In genomic region chr2:28366149-28366495, GRCh38 we compare ENCODE assay signal across 12 cellular contexts. TPM values are rescaled to one million over a fixed set of nuclear protein-coding genes. Genes with fewer than 3 reads are reported as not detected.
DNase-seq lines count a peak whose midpoint lies in the region; ATAC-seq and TF ChIP-seq lines count a peak whose summit lies in the region.
"Had no signal": no experiment of that assay in that cellular context is flagged by ENCODE, and none has a peak within 500 bp of the region (broad histone marks: within the 10 kb centered on the region; RNA-seq: fewer than 3 reads in every experiment).

No MANE protein-coding gene starts in this region.

- H3K9ac ChIP-seq in mucosa of stomach (ENCODE audit: low read length) = peak overlapping the region; percentile 55

- ATAC-seq in activated T-cell treated with anti-CD3 and anti-CD28 coated beads, Interleukin-2, amount 50 U/mL, for 72 hours (replicated peaks in 1 of 2) = no peak
- ATAC-seq in activated naive CD8-positive, alpha-beta T cell treated with anti-CD3 and anti-CD28 coated beads, Interleukin-2, amount 50 U/mL, for 24 hours = no peak
- no peak for ATAC-seq in left colon

- in situ Hi-C loops in transverse colon (cut with MboI; ENCODE audit: low pct_ligation_motif_present in 1 of 4, low pct_unique_long_range_greater_than_20kb in 1 of 4, low sequenced_read_pairs in 3 of 4) = no loop called here

- no peak for TF ChIP-seq CTCF in transverse colon (IDR thresholded peaks at IDR 0.05)

- no peak for DNase-seq in activated T-cell treated with anti-CD3 and anti-CD28 coated beads, Interleukin-2, amount 50 U/mL, for 72 hours
- DNase-seq in activated T-cell treated with anti-CD3 and anti-CD28 coated beads for 4 hours (no peak), transverse colon (no peak), NCI-H1048 (lab: John Stamatoyannopoulos, UW) (no peak), left colon (no peak)
- DNase-seq in activated naive CD8-positive, alpha-beta T cell treated with anti-CD3 and anti-CD28 coated beads, Interleukin-2, amount 50 U/mL, for 24 hours = no peak
- DNase-seq in stimulated activated CD4-positive, alpha-beta T cell treated with anti-CD3 and anti-CD28 coated beads, Interleukin-4, amount 100 ng/mL, for 4 hours = no peak
- DNase-seq: NCI-H2081, NCI-H69, pancreas, WERI-Rb-1 had no signal

- H3K36me3 Mint-ChIP-seq in activated T-cell treated with anti-CD3 and anti-CD28 coated beads, Interleukin-2, amount 50 U/mL, for 72 hours (ENCODE audit: insufficient read depth in 2 of 2) = no peaks in the 10 kb centered on the region
- H3K36me3 Mint-ChIP-seq in activated naive CD8-positive, alpha-beta T cell treated with anti-CD3 and anti-CD28 coated beads, Interleukin-2, amount 50 U/mL, for 24 hours (ENCODE audit: low read depth) = no peaks in the 10 kb centered on the region

- no peak for TF ChIP-seq POLR2A in transverse colon (IDR thresholded peaks at IDR 0.05)

- no peaks in the 10 kb centered on the region for H3K27me3 Mint-ChIP-seq in activated T-cell treated with anti-CD3 and anti-CD28 coated beads, Interleukin-2, amount 50 U/mL, for 72 hours (ENCODE audit: low read depth)
- no peaks in the 10 kb centered on the region for H3K27me3 Mint-ChIP-seq in activated naive CD8-positive, alpha-beta T cell treated with anti-CD3 and anti-CD28 coated beads, Interleukin-2, amount 50 U/mL, for 24 hours

- WGBS in transverse colon (ENCODE audit: low coverage in 1 of 2), 2 donors = 87% methylated on average over 10 of the region's 10 CpGs; no CpG with 5 or more reads in 1 of the 2 donors

- H3K4me1 ChIP-seq in mucosa of stomach (ENCODE audit: control insufficient read depth, insufficient read depth, low read length) = peaks cover 87% of the 10 kb centered on the region
- H3K4me1 ChIP-seq in transverse colon = peaks cover 17 to 45% (median 33%) of the 10 kb centered on the region in 4 donors
- H3K4me1 ChIP-seq: pancreas had no signal

- peak overlapping the region; percentile 58 to 84 for H3K4me3 Mint-ChIP-seq in activated T-cell treated with anti-CD3 and anti-CD28 coated beads, Interleukin-2, amount 50 U/mL, for 72 hours
- peak overlapping the region; percentile 57 for H3K4me3 Mint-ChIP-seq in activated naive CD8-positive, alpha-beta T cell treated with anti-CD3 and anti-CD28 coated beads, Interleukin-2, amount 50 U/mL, for 24 hours

- intact Hi-C loops in transverse colon (cut with DNase I; ENCODE audit: low total_unique reads) = no loop called here
- intact Hi-C loops in left colon (cut with DNase I, micrococcal nuclease) = no loop called here

- H3K9me3 Mint-ChIP-seq in activated T-cell treated with anti-CD3 and anti-CD28 coated beads, Interleukin-2, amount 50 U/mL, for 72 hours = no peaks in the 10 kb centered on the region
- H3K9me3 Mint-ChIP-seq in activated naive CD8-positive, alpha-beta T cell treated with anti-CD3 and anti-CD28 coated beads, Interleukin-2, amount 50 U/mL, for 24 hours = peaks cover 2% of the 10 kb centered on the region

- no peaks in the 10 kb centered on the region for H3K9me3 ChIP-seq in mucosa of stomach (ENCODE audit: control insufficient read depth, low read length)
- H3K9me3 ChIP-seq in transverse colon = no peaks in the 10 kb centered on the region
- H3K9me3 ChIP-seq: pancreas had no signal

- TF ChIP-seq EP300 in transverse colon (IDR thresholded peaks at IDR 0.05; ENCODE audit: low read depth) = no peak

- H3K4me1 Mint-ChIP-seq in activated T-cell treated with anti-CD3 and anti-CD28 coated beads, Interleukin-2, amount 50 U/mL, for 72 hours (ENCODE audit: low read depth) = peaks cover 64% of the 10 kb centered on the region
- H3K4me1 Mint-ChIP-seq in activated naive CD8-positive, alpha-beta T cell treated with anti-CD3 and anti-CD28 coated beads, Interleukin-2, amount 50 U/mL, for 24 hours = peaks cover 62% of the 10 kb centered on the region

- H3K27ac ChIP-seq in transverse colon = peak overlapping the region; percentile 77 to 83 (median 82)
- H3K27ac ChIP-seq: pancreas, WERI-Rb-1 had no signal

- H3K4me3 ChIP-seq in mucosa of stomach (ENCODE audit: low read length) = no peak overlapping the region
- H3K4me3 ChIP-seq in transverse colon = no peak overlapping the region
- H3K4me3 ChIP-seq: pancreas had no signal

- H3K27ac Mint-ChIP-seq in activated T-cell treated with anti-CD3 and anti-CD28 coated beads, Interleukin-2, amount 50 U/mL, for 72 hours = no peak overlapping the region
- H3K27ac Mint-ChIP-seq in activated naive CD8-positive, alpha-beta T cell treated with anti-CD3 and anti-CD28 coated beads, Interleukin-2, amount 50 U/mL, for 24 hours = peak overlapping the region; percentile 91

- H3K36me3 ChIP-seq in mucosa of stomach (ENCODE audit: control insufficient read depth, insufficient read depth, low read length) (no peaks in the 10 kb centered on the region), transverse colon (no peaks in the 10 kb centered on the region)
- H3K36me3 ChIP-seq: pancreas, WERI-Rb-1 had no signal

- no peaks in the 10 kb centered on the region for H3K27me3 ChIP-seq in mucosa of stomach (ENCODE audit: control insufficient read depth, insufficient read depth, low read length)
- H3K27me3 ChIP-seq in transverse colon = no peaks in the 10 kb centered on the region
- H3K27me3 ChIP-seq: pancreas had no signal

RNA-seq across cellular contexts. Expression of gene FOSL2, which starts 26.5 kb away (rescaled TPM):
- total RNA-seq in activated T-cell treated with anti-CD3 and anti-CD28 coated beads, Interleukin-2, amount 50 U/mL, for 72 hours = 100 to 1,000 TPM; 176 to 248 TPM
- total RNA-seq in transverse colon (100 to 1,000 TPM; 135 to 358 (median 233) TPM), left colon (100 to 1,000 TPM; 142 to 197 TPM)
